Comparison of ENCODE assay signal across 19 cellular contexts in the genomic region with DNA sequence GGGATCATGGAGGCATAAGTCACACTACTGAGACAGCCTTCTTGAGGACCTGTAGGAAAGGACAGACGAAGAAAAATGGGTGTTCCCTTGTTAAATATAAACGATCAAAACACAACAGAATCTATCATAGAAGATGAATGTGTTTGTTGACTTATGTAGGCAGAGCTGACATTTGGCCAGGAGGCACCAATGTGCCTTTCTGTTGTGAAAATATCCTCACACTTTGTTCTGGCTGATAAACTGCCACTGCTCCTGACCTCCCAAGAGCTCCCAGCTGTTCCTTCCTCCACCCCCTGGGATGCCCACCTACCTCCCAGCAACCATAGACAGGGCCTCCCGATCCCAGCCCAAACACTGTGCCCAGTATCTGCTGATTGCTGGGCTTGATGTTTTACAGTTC.
"Had no signal": no experiment of that assay in that cellular context is flagged by ENCODE, and none has a peak within 500 bp of the region (broad histone marks: within the 10 kb centered on the region; RNA-seq: fewer than 3 reads in every experiment).

No MANE protein-coding gene starts in this region.

- H3K9ac ChIP-seq: parathyroid adenoma had no signal

- H3K27me3 ChIP-seq: esophagus squamous epithelium, gastroesophageal sphincter, right lobe of liver, upper lobe of right lung, vagina had no signal

- H3K9me3 ChIP-seq: esophagus squamous epithelium, gastroesophageal sphincter, psoas muscle, right lobe of liver, upper lobe of right lung, vagina had no signal

- H3K79me2 ChIP-seq: parathyroid adenoma had no signal

- H2AFZ ChIP-seq: parathyroid adenoma had no signal

- DNase-seq: esophagus squamous epithelium; foreskin fibroblast; glutamatergic neuron; left cardiac atrium; left ventricle myocardium superior; mesenchymal stem cell; naive B cell; psoas muscle; retina; right lobe of liver; stimulated activated CD4-positive, alpha-beta T cell treated with anti-CD3 and anti-CD28 coated beads, Interleukin-4, amount 100 ng/mL, for 24 hours; stimulated activated naive CD8-positive, alpha-beta T cell treated with anti-CD3 and anti-CD28 coated beads, Interleukin-15, amount 100 ng/mL, for 72 hours; upper lobe of right lung had no signal

- H3K4me3 ChIP-seq: esophagus squamous epithelium, gastroesophageal sphincter, lung, psoas muscle, right lobe of liver, upper lobe of right lung, vagina had no signal

- H3K4me1 ChIP-seq: esophagus squamous epithelium, gastroesophageal sphincter, psoas muscle, right lobe of liver, upper lobe of right lung, vagina had no signal

- H3K27ac ChIP-seq: esophagus squamous epithelium, gastroesophageal sphincter, parathyroid adenoma, psoas muscle, right lobe of liver, upper lobe of right lung, vagina had no signal

- FAIRE-seq: keratinocyte had no signal

- ATAC-seq: gastroesophageal sphincter; left cardiac atrium; left ventricle myocardium superior; psoas muscle; stimulated activated memory B cell treated with anti-CD40 and anti-IgM and Interleukin-4, amounts not matched to agents 10 μg/mL and 1 μg/mL and 100 μg/mL, for 72 hours; stimulated activated naive CD8-positive, alpha-beta T cell treated with anti-CD3 and anti-CD28 coated beads, Interleukin-15, amount 100 ng/mL, for 72 hours; upper lobe of right lung had no signal

- H3K36me3 ChIP-seq: right lobe of liver, upper lobe of right lung had no signal
